Comparison of ENCODE assay signal across 20 cellular contexts in the genomic region with DNA sequence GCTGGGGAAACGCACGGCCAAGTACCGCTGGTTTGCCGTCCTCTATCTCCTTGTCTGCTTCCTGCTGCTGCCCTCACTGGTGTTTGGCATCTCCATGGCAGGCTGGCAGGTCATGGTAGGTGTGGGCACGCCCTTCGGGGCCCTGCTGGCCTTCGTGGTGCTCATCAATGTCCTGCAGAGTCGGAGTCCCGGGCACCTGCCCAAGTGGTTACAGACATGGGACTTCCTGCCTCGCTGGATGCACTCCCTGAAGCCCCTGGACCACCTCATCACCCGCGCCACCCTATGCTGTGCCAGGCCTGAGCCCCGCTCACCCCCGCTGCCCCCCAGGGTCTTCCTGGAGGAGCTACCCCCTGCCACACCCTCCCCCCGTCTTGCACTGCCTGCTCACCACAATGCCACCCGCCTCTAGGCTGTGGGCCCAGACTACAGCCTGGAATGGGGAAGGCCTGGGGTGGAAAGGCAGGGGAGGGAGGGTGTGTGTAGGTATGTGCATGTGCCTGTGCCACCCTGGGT.
"Had no signal": no experiment of that assay in that cellular context is flagged by ENCODE, and none has a peak within 500 bp of the region (broad histone marks: within the 10 kb centered on the region; RNA-seq: fewer than 3 reads in every experiment).

No MANE protein-coding gene starts in this region.

- H3K4me3 ChIP-seq: SJSA1, SK-N-MC had no signal

- DNase-seq: KBM-7, MV-4-11, NCI-H1048, NCI-H1105, NCI-H1417, NCI-H146, NCI-H1694 treated with DMSO at 0.1 percent for 48 hours, NCI-H1930, NCI-H2081, NCI-H2107, NCI-H2227 treated with DMSO at 0.1 percent for 48 hours, NCI-H524, NCI-H526 treated with DMSO at 0.1 percent for 48 hours, NCI-H774, Right ventricle myocardium superior, RPMI8226, SIG-M5 had no signal

- H3K36me3 ChIP-seq: SJSA1 had no signal

- H3K27ac ChIP-seq: HL-60, SJSA1, SK-N-MC had no signal

- H3K9me3 ChIP-seq: SJSA1 had no signal
